8 cellular contexts compared by ENCODE assay signal in genomic region chr19:58002384-58003152, GRCh38. TPM values are rescaled to one million over a fixed set of nuclear protein-coding genes. Genes with fewer than 3 reads are reported as not detected.
A peak's percentile ranks its signal among the peaks of the same experiment; 100 is the strongest.
DNase-seq lines count a peak whose midpoint lies in the region; ATAC-seq and TF ChIP-seq lines count a peak whose summit lies in the region.

Gene ZNF606, minus strand, starts transcription at chr19:58002820. Its CDS starts 1,501 bp downstream, at chr19:58001319.

- H3K36me3 Mint-ChIP-seq in T-helper 17 cell (ENCODE audit: low read depth): peaks cover 8% of the 10 kb centered on the region

- CTCF ChIA-PET in HEK293T (lab: Yijun Ruan, JAX): no interaction called here

- H3K36me3 ChIP-seq in right atrium auricular region (peaks cover 61% of the 10 kb centered on the region), urinary bladder (ENCODE audit: insufficient read depth) (peaks cover 11% of the 10 kb centered on the region)

- under 1% methylated on average over 89 of the region's 89 CpGs for WGBS in urinary bladder

- H3K4me1 ChIP-seq in right atrium auricular region (peaks cover 0 to 34% of the 10 kb centered on the region in 2 donors), urinary bladder (ENCODE audit: insufficient read depth) (no peaks in the 10 kb centered on the region)

- peaks cover 26% of the 10 kb centered on the region for H3K9me3 ChIP-seq in T-helper 17 cell (ENCODE audit: control insufficient read depth, low read length, poor library complexity, severe bottlenecking)
- H3K9me3 ChIP-seq in right atrium auricular region: peaks cover 0 to 41% of the 10 kb centered on the region in 2 donors

- peak within 1 kb of the TSS; percentile 91 to 96 for H3K27ac ChIP-seq in right atrium auricular region
- peak within 1 kb of the TSS; percentile 96 for H3K27ac ChIP-seq in urinary bladder (ENCODE audit: low read depth)

- peak within 1 kb of the TSS; percentile 80 for H3K4me3 Mint-ChIP-seq in T-helper 17 cell

- no peaks in the 10 kb centered on the region for H3K27me3 ChIP-seq in right atrium auricular region

- no peak for TF ChIP-seq CTCF in right atrium auricular region (IDR thresholded peaks at IDR 0.05)

- ATAC-seq in T-helper 17 cell: peak; percentile 99

- POLR2A ChIA-PET in HEK293T (lab: Yijun Ruan, JAX): interaction anchor here (0.9 to 1.3 kb wide), 6 partner anchors 8 to 370 kb away, joined by 3 to 4 read pairs (median 3); partner anchors contain the start of genes ZNF211, ZNF274 and ZNF551

- H3K27me3 Mint-ChIP-seq in T-helper 17 cell: no peaks in the 10 kb centered on the region

- peak within 1 kb of the TSS; percentile 86 to 92 for H3K4me3 ChIP-seq in right atrium auricular region
- H3K4me3 ChIP-seq in urinary bladder (ENCODE audit: low read depth, low read length): peak within 1 kb of the TSS; percentile 93

- H3K4me1 Mint-ChIP-seq in T-helper 17 cell: peaks cover 2% of the 10 kb centered on the region

- DNase-seq in GM04503 (ENCODE audit: low read depth): peak; percentile 39
- peak; percentile 88 for DNase-seq in HEK293T (ENCODE audit: extremely low spot score)
- DNase-seq in NCI-H1092 (lab: John Stamatoyannopoulos, UW): peak; percentile 42
- peak; percentile 75 to 79 (median 77) for DNase-seq in T-helper 17 cell
- DNase-seq in anterior cingulate cortex (lab: John Stamatoyannopoulos, UW): peak; percentile 26 to 88 (median 80)
- DNase-seq in right atrium auricular region (ENCODE audit: low spot score): peak; percentile 81
- peak; percentile 61 for DNase-seq in pulmonary artery endothelial cell (ENCODE audit: low read depth, low spot score)

- peak within 1 kb of the TSS; percentile 92 for H3K27ac Mint-ChIP-seq in T-helper 17 cell

TF ChIP-seq in HEK293T, 16 proteins besides CTCF, POLR2A, EP300 and RAD21:
- TF ChIP-seq ELF4 (IDR thresholded peaks at IDR 0.05) (peak; percentile 36; the same call in 1 of the 2 replicates), L3MBTL2 (conservative IDR thresholded peaks at IDR 0.05) (peak; percentile 82), HDGF (IDR thresholded peaks at IDR 0.05; ENCODE audit: borderline replicate concordance) (no peak)
TF ChIP-seq in HEK293T: peak in this region for 2.

RNA-seq across cellular contexts. Expression of gene ZNF606, which starts in this region (rescaled TPM):
- 1 to 10 TPM; 7.1 TPM for total RNA-seq in T-helper 17 cell
- total RNA-seq in right atrium auricular region: 1 to 10 TPM; 9.6 TPM
- 8.3 and 12.6 TPM in 2 replicates for total RNA-seq in pulmonary artery endothelial cell
- 35.4 TPM for total RNA-seq in urinary bladder
- polyA plus RNA-seq in urinary bladder: 11.2 TPM

Comparison
In these comparisons a context has a peak if more than half of its experiments do, and no peak if none do; other contexts are left out.
1. Peak in every context shown above with its lines: DNase-seq, ATAC-seq, H3K4me3 ChIP-seq and H3K27ac ChIP-seq.